7 cellular contexts compared by ENCODE assay signal in genomic region chr4:142845293-142846070, GRCh38. TPM values are rescaled to one million over a fixed set of nuclear protein-coding genes. Genes with fewer than 3 reads are reported as not detected.
DNase-seq lines count a peak whose midpoint lies in the region; ATAC-seq and TF ChIP-seq lines count a peak whose summit lies in the region.

No MANE protein-coding gene starts in this region.

- H4K20me1 ChIP-seq in H9 (ENCODE audit: control insufficient read depth, insufficient read depth, insufficient read length): no peaks in the 10 kb centered on the region
- peaks cover 5% of the 10 kb centered on the region for H4K20me1 ChIP-seq in neural progenitor cell (ENCODE audit: low read depth)

- H3K27me3 Mint-ChIP-seq in H9 (ENCODE audit: low read depth) (peaks cover 63% of the 10 kb centered on the region), neural progenitor cell (ENCODE audit: insufficient read depth, low read depth) (peaks cover 17% of the 10 kb centered on the region)

- H2AFZ ChIP-seq in H9 (ENCODE audit: low read length) (no peak overlapping the region), neural progenitor cell (replicated peaks) (peak overlapping the region; percentile 35)

- H3K23ac ChIP-seq in H9 (ENCODE audit: insufficient read length, low read depth, low read length): no peak overlapping the region

- H3K9ac ChIP-seq in H9 (ENCODE audit: extremely low read depth, insufficient read length, low read length): no peak overlapping the region
- H3K9ac ChIP-seq in neural progenitor cell: no peak overlapping the region

- H3K4ac ChIP-seq in H9 (ENCODE audit: low read depth, low read length): no peak overlapping the region

- H3K36me3 Mint-ChIP-seq in H9 (ENCODE audit: insufficient read depth in 1 of 3, low read depth in 3 of 3) (no peaks in the 10 kb centered on the region), neural progenitor cell (no peaks in the 10 kb centered on the region)

- H3K27ac ChIP-seq in H9 (ENCODE audit: insufficient read length, low read depth, low read length): no peak overlapping the region
- no peak overlapping the region for H3K27ac ChIP-seq in WERI-Rb-1
- no peak overlapping the region for H3K27ac ChIP-seq in neural progenitor cell

- H3K9me3 Mint-ChIP-seq in H9: no peaks in the 10 kb centered on the region
- H3K9me3 Mint-ChIP-seq in neural progenitor cell: no peaks in the 10 kb centered on the region

- no peak overlapping the region for H2BK15ac ChIP-seq in H9 (ENCODE audit: low read depth, low read length)

- H3K4me2 ChIP-seq in H9 (ENCODE audit: insufficient read depth, insufficient read length, low read length) (peak overlapping the region; percentile 52), neural progenitor cell (peak overlapping the region; percentile 99)

- no peak overlapping the region for H2BK20ac ChIP-seq in H9 (ENCODE audit: low read depth, low read length, poor library complexity, severe bottlenecking)

- H3K23me2 ChIP-seq in H9 (ENCODE audit: insufficient read length, low read depth, low read length, poor library complexity, severe bottlenecking): peaks cover 16% of the 10 kb centered on the region

- H4K5ac ChIP-seq in H9 (ENCODE audit: insufficient read length, low read depth, low read length): no peak overlapping the region

- H3K79me1 ChIP-seq in H9 (ENCODE audit: insufficient read depth, low read depth, low read length, poor library complexity, severe bottlenecking): no peaks in the 10 kb centered on the region

- peaks cover 25% of the 10 kb centered on the region; the same call in 1 of the 2 replicates for H3K27me3 ChIP-seq in H9 (ENCODE audit: insufficient read depth, low read length)
- peaks cover 18% of the 10 kb centered on the region for H3K27me3 ChIP-seq in WERI-Rb-1 (ENCODE audit: insufficient read depth, low read depth, severe bottlenecking)
- peaks cover 80% of the 10 kb centered on the region for H3K27me3 ChIP-seq in neural progenitor cell

- H3K9me3 ChIP-seq in H9 (ENCODE audit: control insufficient read depth, low read depth, low read length) (no peaks in the 10 kb centered on the region), WERI-Rb-1 (ENCODE audit: severe bottlenecking) (no peaks in the 10 kb centered on the region), neural progenitor cell (ENCODE audit: low read depth) (no peaks in the 10 kb centered on the region)

- H3K18ac ChIP-seq in H9 (ENCODE audit: insufficient read length, low read depth, low read length): no peak overlapping the region

- no peak overlapping the region for H2BK5ac ChIP-seq in H9 (ENCODE audit: insufficient read length, low read length)

- peak; percentile 51 for DNase-seq in H9
- peak; percentile 42 for DNase-seq in WERI-Rb-1
- DNase-seq in epithelial cell of proximal tubule (ENCODE audit: low read depth): no peak
- peak; percentile 55 for DNase-seq in neural progenitor cell (ENCODE audit: low spot score)
- DNase-seq in SKM-1 treated with dmso at 0.1 percent for 144 hours (lab: John Stamatoyannopoulos, UW; ENCODE audit: unreplicated experiment): no peak

- no peak overlapping the region for H2BK120ac ChIP-seq in H9 (ENCODE audit: low read depth, low read length, poor library complexity, severe bottlenecking)

- H3K4me1 ChIP-seq in H9 (ENCODE audit: insufficient read depth, low read length): no peaks in the 10 kb centered on the region
- no peaks in the 10 kb centered on the region for H3K4me1 ChIP-seq in neural progenitor cell

- no CpG with 5 or more reads among the region's 41 CpGs for WGBS in H9 (ENCODE audit: extremely low coverage, insufficient read length, low lambda C conversion rate)

- H3K56ac ChIP-seq in H9 (ENCODE audit: insufficient read length, low read depth, low read length): no peak overlapping the region

- no peak overlapping the region for H4K91ac ChIP-seq in H9 (ENCODE audit: insufficient read length, low read depth, low read length)

- no peak overlapping the region for H3T11ph ChIP-seq in H9 (ENCODE audit: low read length)

- H3K4me1 Mint-ChIP-seq in H9 (peaks cover 4 to 10% of the 10 kb centered on the region in 2 experiments; a peak in 3 of 4 replicates), neural progenitor cell (no peaks in the 10 kb centered on the region)

- no peak for ATAC-seq in HG02938 (IDR thresholded peaks at IDR 0.05; ENCODE audit: unreplicated experiment)
- ATAC-seq in GM18909 (IDR thresholded peaks at IDR 0.05; ENCODE audit: poor library complexity, unreplicated experiment): no peak

- peaks cover 6% of the 10 kb centered on the region for H3F3A ChIP-seq in neural progenitor cell (ENCODE audit: low read depth)

- no peak overlapping the region for H3K27ac Mint-ChIP-seq in H9
- no peak overlapping the region for H3K27ac Mint-ChIP-seq in neural progenitor cell

- H3K36me3 ChIP-seq in WERI-Rb-1 (no peaks in the 10 kb centered on the region), neural progenitor cell (no peaks in the 10 kb centered on the region)

- H3K4me3 ChIP-seq in WERI-Rb-1 (ENCODE audit: low read depth, low read length): peak overlapping the region; percentile 74
- peak overlapping the region; percentile 64 for H3K4me3 ChIP-seq in epithelial cell of proximal tubule (ENCODE audit: low read depth, low read length)
- peak overlapping the region; percentile 65 for H3K4me3 ChIP-seq in neural progenitor cell

- no peak overlapping the region for H2BK12ac ChIP-seq in H9 (ENCODE audit: insufficient read length, low read depth, low read length)

- TF ChIP-seq CTCF in H9 (conservative IDR thresholded peaks at IDR 0.05): no peak
- no peak for TF ChIP-seq CTCF in WERI-Rb-1 (IDR thresholded peaks at IDR 0.05; ENCODE audit: low read depth, low read length)
- no peak for TF ChIP-seq CTCF in epithelial cell of proximal tubule (conservative IDR thresholded peaks at IDR 0.05; ENCODE audit: low read depth, low read length)
- TF ChIP-seq CTCF in neural progenitor cell (IDR thresholded peaks at IDR 0.05): no peak

- no peak overlapping the region for H4K8ac ChIP-seq in H9 (replicated peaks; ENCODE audit: insufficient read length, low read depth, low read length)

- H3K4me3 Mint-ChIP-seq in H9: peak overlapping the region; percentile 74 to 90
- peak overlapping the region; percentile 91 for H3K4me3 Mint-ChIP-seq in neural progenitor cell

- no peak overlapping the region for H2AK5ac ChIP-seq in H9 (ENCODE audit: insufficient read length, low read length)

- no peak overlapping the region for H3K14ac ChIP-seq in H9 (ENCODE audit: insufficient read depth, low read length)

- no peaks in the 10 kb centered on the region for H3K79me2 ChIP-seq in H9 (ENCODE audit: insufficient read depth, low read length)
- H3K79me2 ChIP-seq in neural progenitor cell (ENCODE audit: low read depth): no peaks in the 10 kb centered on the region

RNA-seq across cellular contexts. Expression of gene INPP4B, which starts 0.6 kb away (rescaled TPM):
- total RNA-seq in H9 (2021) (0.07 TPM in 2 replicates), epithelial cell of proximal tubule (12.0 and 14.2 TPM in 2 replicates), neural progenitor cell (ENCODE audit: low replicate concordance) (0.90 and 1.3 TPM in 2 replicates)

Comparison
In these comparisons a context has a peak if more than half of its experiments do, and no peak if none do; other contexts are left out.
1. DNase-seq: peak in H9 (single experiment), WERI-Rb-1 (single experiment) and neural progenitor cell (single experiment); none in epithelial cell of proximal tubule (single experiment) and SKM-1 treated with dmso at 0.1 percent for 144 hours (single experiment).
2. Peak in every context shown above with its lines, with median percentiles within 50 percentile points of each other: H3K4me3 ChIP-seq.